In the genomic region with DNA sequence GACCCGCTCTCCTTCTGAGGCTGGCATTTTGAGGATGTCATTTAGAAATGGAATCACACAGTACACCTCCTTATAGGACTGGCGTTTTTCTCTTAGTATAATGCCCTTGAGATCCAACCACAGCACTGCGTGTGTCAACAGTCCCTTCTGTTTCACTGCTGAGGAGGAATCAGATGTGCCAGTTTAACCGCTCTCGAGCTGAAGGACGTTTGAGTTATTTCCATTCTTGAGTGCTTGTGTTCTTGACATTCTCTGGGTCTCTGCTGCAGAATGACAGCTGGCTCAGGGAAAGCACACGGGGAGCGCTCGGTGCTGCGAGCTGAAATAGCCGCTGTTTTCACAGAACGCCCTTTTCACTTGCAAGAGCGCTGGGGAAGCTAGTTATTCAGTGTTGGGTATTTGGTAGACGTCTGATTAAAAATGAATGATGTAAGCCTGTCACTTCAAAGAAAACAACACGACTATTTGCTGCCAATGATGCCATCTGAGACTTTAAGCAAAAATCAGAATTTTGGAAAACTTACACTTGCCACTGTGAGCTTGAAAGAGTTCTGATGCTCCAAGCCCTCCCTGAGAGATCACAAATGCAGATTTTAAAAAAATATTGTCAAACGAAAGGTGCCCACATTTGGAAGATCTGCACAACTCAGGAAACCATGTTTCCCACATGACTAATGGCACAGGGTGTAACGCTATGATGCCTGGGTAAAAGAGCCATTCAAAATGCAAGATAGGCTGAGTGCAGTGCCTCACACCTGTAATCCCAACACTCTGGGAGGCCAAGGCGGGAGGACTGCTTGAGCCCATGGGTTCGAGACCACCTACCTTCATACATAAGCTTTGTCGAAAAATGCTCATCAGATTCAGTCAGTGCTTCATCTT, we compare ENCODE assay signal across 6 cellular contexts.
A peak's percentile ranks its signal among the peaks of the same experiment; 100 is the strongest.
DNase-seq lines count a peak whose midpoint lies in the region; ATAC-seq and TF ChIP-seq lines count a peak whose summit lies in the region.
"Not testable (repeated sequence)": the region's sequence is repeated elsewhere in the genome, so short reads cannot be mapped to it uniquely, and the experiment has no call there.

No MANE protein-coding gene starts in this region.

- no CpG with 5 or more reads among the region's 20 CpGs for WGBS in heart right ventricle, 2 donors

- H3K27ac ChIP-seq in CD8-positive, alpha-beta T cell (ENCODE audit: low read depth, low read length); heart right ventricle; left lung: not testable (repeated sequence)

- H3K36me3 ChIP-seq in CD8-positive, alpha-beta T cell (ENCODE audit: insufficient read depth, low read length); heart right ventricle; left lung: not testable (repeated sequence)

- not testable (repeated sequence) for H3K9me3 ChIP-seq in CD8-positive, alpha-beta T cell (ENCODE audit: low read length); heart right ventricle; left lung

- intact Hi-C loops in CD8-positive, alpha-beta T cell (cut with DNase I, micrococcal nuclease); Right ventricle myocardium superior (cut with DNase I); heart right ventricle (cut with DNase I); left ventricle myocardium superior (cut with micrococcal nuclease); left lung (cut with DNase I): not testable (repeated sequence)

- H3K4me3 Mint-ChIP-seq in CD8-positive, alpha-beta T cell; naive thymus-derived CD8-positive, alpha-beta T cell: not testable (repeated sequence)

- ATAC-seq in CD8-positive, alpha-beta T cell: peak; percentile 65
- peak; percentile 77 for ATAC-seq in Right ventricle myocardium superior (ENCODE audit: poor library complexity)
- peak; percentile 25 to 86 (median 74) for ATAC-seq in heart right ventricle
- peak; percentile 80 for ATAC-seq in left ventricle myocardium superior
- peak; percentile 92 for ATAC-seq in left lung
- peak; percentile 41 to 57 for ATAC-seq in naive thymus-derived CD8-positive, alpha-beta T cell

- H3K27me3 Mint-ChIP-seq in CD8-positive, alpha-beta T cell (ENCODE audit: low read depth); naive thymus-derived CD8-positive, alpha-beta T cell: not testable (repeated sequence)

- H3K4me1 Mint-ChIP-seq in CD8-positive, alpha-beta T cell (ENCODE audit: low read depth); naive thymus-derived CD8-positive, alpha-beta T cell: not testable (repeated sequence)

- not testable (repeated sequence) for TF ChIP-seq CTCF in CD8-positive, alpha-beta T cell (IDR thresholded peaks at IDR 0.05); heart right ventricle (IDR thresholded peaks at IDR 0.05); left lung (IDR thresholded peaks at IDR 0.05)

- H3K27me3 ChIP-seq in CD8-positive, alpha-beta T cell (ENCODE audit: insufficient read depth, low read length); heart right ventricle; left lung: not testable (repeated sequence)

- POLR2A ChIA-PET in CD8-positive, alpha-beta T cell (lab: Charles Lee); naive thymus-derived CD8-positive, alpha-beta T cell (lab: Charles Lee): not testable (repeated sequence)

- H3K4me3 ChIP-seq in CD8-positive, alpha-beta T cell (ENCODE audit: low read depth, low read length); heart right ventricle; left lung: not testable (repeated sequence)

- not testable (repeated sequence) for H3K9me3 Mint-ChIP-seq in CD8-positive, alpha-beta T cell; naive thymus-derived CD8-positive, alpha-beta T cell

- CTCF ChIA-PET in CD8-positive, alpha-beta T cell (lab: Charles Lee): not testable (repeated sequence)

- not testable (repeated sequence) for H3K4me1 ChIP-seq in CD8-positive, alpha-beta T cell (ENCODE audit: insufficient read depth, low read length); heart right ventricle; left lung

- not testable (repeated sequence) for H3K27ac Mint-ChIP-seq in CD8-positive, alpha-beta T cell; naive thymus-derived CD8-positive, alpha-beta T cell

- not testable (repeated sequence) for DNase-seq in CD8-positive, alpha-beta T cell; Right ventricle myocardium superior; heart right ventricle; left ventricle myocardium superior; left lung; naive thymus-derived CD8-positive, alpha-beta T cell

- H3K36me3 Mint-ChIP-seq in CD8-positive, alpha-beta T cell; naive thymus-derived CD8-positive, alpha-beta T cell: not testable (repeated sequence)
